ENCODE assay signal across 8 cellular contexts in the genomic region with DNA sequence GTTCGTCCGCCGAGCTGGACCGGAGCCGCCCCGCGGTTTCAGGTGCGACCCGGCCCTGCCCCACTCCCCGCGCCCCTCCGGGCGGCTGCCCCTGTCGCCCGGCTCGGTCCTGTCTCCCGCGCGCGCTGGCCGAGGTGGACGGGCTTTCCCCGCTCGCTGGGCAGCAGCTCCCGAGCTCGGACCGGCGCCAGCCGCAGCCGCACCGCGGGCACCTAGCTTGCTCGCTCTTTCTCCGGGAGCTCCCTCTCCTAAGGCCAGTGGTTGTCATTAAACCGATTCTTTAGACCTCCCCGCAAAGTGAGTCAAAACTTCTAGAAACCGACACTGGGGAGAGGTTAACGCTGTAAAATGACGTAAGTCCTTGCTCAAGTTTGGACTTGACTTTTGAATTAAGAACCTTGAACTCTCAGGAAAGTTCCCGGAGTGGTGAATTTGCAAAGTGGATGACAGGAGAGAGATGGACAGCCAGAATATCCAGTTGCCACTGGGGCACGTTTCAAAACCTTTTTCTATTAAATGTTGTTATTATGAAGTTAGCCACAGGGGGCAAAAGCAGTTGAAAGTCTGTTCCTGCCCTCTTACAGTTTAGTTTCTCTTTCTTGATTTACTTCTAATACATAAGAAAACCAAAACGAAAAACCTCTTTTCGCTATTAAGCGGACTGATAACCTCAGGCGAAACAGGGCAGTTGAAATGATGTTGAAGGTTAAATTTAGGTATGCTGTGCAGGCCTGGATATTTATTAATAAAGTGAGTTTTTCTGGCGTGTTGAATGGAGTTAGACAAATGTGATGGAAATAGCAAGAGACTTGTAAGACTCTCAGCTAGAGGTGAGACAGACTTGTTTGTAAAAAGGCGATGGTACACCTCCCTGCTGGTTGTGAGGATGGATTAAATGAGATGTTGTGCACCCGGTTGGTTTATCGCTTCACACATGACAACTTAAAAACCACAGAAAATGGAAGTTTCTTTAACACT.
DNase-seq lines count a peak whose midpoint lies in the region; ATAC-seq and TF ChIP-seq lines count a peak whose summit lies in the region.

No MANE protein-coding gene starts in this region.

- DNase-seq in AG20443 (ENCODE audit: low spot score) (peak; percentile 71), NCI-H2227 treated with DMSO at 0.1 percent for 48 hours (lab: John Stamatoyannopoulos, UW) (peak; percentile 26), coronary artery (ENCODE audit: low spot score) (peak; percentile 79)
- peak; percentile 10 for DNase-seq in activated CD4-positive, CD25-positive, alpha-beta regulatory T cell treated with anti-CD3 and anti-CD28 coated beads, Interleukin-2, amount 50 U/mL, for 16 hours (ENCODE audit: low read depth, low spot score)
- peak; percentile 15 to 29 for DNase-seq in stimulated activated CD4-positive, alpha-beta T cell treated with anti-CD3 and anti-CD28 coated beads, Interleukin-4, amount 100 ng/mL, for 48 hours (ENCODE audit: low read depth in 2 of 2)

- TF ChIP-seq CTCF in coronary artery (IDR thresholded peaks at IDR 0.05) = no peak

- no peaks in the 10 kb centered on the region for H3K27me3 ChIP-seq in layer of hippocampus (ENCODE audit: control insufficient read depth, insufficient read depth, low read length)

- H3K4me3 ChIP-seq in coronary artery = peak overlapping the region; percentile 94

- H3K27ac ChIP-seq in coronary artery (peak overlapping the region; percentile 96 to 99), layer of hippocampus (ENCODE audit: low read depth, low read length) (peak overlapping the region; percentile 75)

- peak; percentile 64 for ATAC-seq in GM18868 (IDR thresholded peaks at IDR 0.05; ENCODE audit: unreplicated experiment)
- ATAC-seq in HG03066 (IDR thresholded peaks at IDR 0.05; ENCODE audit: low read depth, unreplicated experiment) = peak; percentile 67

Comparison
In these comparisons a context has a peak if more than half of its experiments do, and no peak if none do; other contexts are left out.
1. Peak in every context shown above with its lines: DNase-seq, ATAC-seq, H3K4me3 ChIP-seq and H3K27ac ChIP-seq.
2. DNase-seq: peak in every context shown above with its lines; median percentile 79 in coronary artery; 71 in AG20443; 26 in NCI-H2227 treated with DMSO at 0.1 percent for 48 hours; 22 in stimulated activated CD4-positive, alpha-beta T cell treated with anti-CD3 and anti-CD28 coated beads, Interleukin-4, amount 100 ng/mL, for 48 hours; 10 in activated CD4-positive, CD25-positive, alpha-beta regulatory T cell treated with anti-CD3 and anti-CD28 coated beads, Interleukin-2, amount 50 U/mL, for 16 hours.